In the genomic region with DNA sequence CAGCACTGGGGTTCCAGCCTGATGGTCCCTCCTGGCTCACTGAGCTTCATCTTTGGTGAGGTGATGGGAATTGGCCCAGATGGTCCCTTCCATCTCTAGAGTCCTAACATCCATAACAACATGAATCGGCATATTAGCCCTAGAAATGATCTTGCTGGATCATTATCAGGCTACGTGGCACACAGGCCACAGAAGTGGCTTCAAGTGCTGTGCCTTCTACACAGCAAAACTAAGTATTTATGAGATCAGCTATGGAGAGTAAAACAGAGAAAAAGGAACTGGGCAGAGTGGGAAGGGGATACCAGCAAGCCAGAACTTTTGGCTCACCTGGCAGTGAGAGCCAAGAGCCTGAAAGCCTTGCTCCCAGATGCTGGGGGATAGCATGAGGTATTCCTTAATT, we compare ENCODE assay signal across 30 cellular contexts.
"Had no signal": no experiment of that assay in that cellular context is flagged by ENCODE, and none has a peak within 500 bp of the region (broad histone marks: within the 10 kb centered on the region; RNA-seq: fewer than 3 reads in every experiment).

No MANE protein-coding gene starts in this region.

- H3K9me3 Mint-ChIP-seq: activated B cell treated with CpG ODN at 0.5 μM for 24 hours; activated CD4-positive, alpha-beta memory T cell treated with anti-CD3 and anti-CD28 coated beads for 36 hours; activated naive CD4-positive, alpha-beta T cell treated with anti-CD3 and anti-CD28 coated beads, Interleukin-2, amount 50 U/mL, for 24 hours; central memory CD8-positive, alpha-beta T cell; effector memory CD8-positive, alpha-beta T cell; immature natural killer cell; naive B cell; neural progenitor cell had no signal

- H3K4me3 Mint-ChIP-seq: activated B cell treated with CpG ODN at 0.5 μM for 24 hours; activated CD4-positive, alpha-beta memory T cell treated with anti-CD3 and anti-CD28 coated beads for 36 hours; activated naive CD4-positive, alpha-beta T cell treated with anti-CD3 and anti-CD28 coated beads, Interleukin-2, amount 50 U/mL, for 24 hours; central memory CD8-positive, alpha-beta T cell; effector memory CD8-positive, alpha-beta T cell; immature natural killer cell; naive B cell; neural progenitor cell had no signal

- H3K4me1 Mint-ChIP-seq: activated B cell treated with CpG ODN at 0.5 μM for 24 hours, naive B cell had no signal

- H2AFZ ChIP-seq: hepatocyte, neural progenitor cell had no signal

- FAIRE-seq: colon, endothelial cell of umbilical vein, small intestine had no signal

- ATAC-seq: effector memory CD8-positive, alpha-beta T cell; esophagus mucosa; left lung; sciatic nerve had no signal

- H3K36me3 ChIP-seq: breast epithelium, left lung, neural progenitor cell, vagina had no signal

- H3K9ac ChIP-seq: neural progenitor cell had no signal

- H3K27ac Mint-ChIP-seq: activated B cell treated with CpG ODN at 0.5 μM for 24 hours; activated CD4-positive, alpha-beta memory T cell treated with anti-CD3 and anti-CD28 coated beads for 36 hours; activated naive CD4-positive, alpha-beta T cell treated with anti-CD3 and anti-CD28 coated beads, Interleukin-2, amount 50 U/mL, for 24 hours; neural progenitor cell had no signal

- H3K4me3 ChIP-seq: breast epithelium, dorsolateral prefrontal cortex, hepatocyte, left lung, lung, neural progenitor cell, testis, vagina had no signal

- H3K36me3 Mint-ChIP-seq: naive B cell, neural progenitor cell had no signal

- DNase-seq: activated B cell treated with CpG ODN at 0.5 μM for 24 hours; activated CD4-positive, alpha-beta memory T cell treated with anti-CD3 and anti-CD28 coated beads for 36 hours; activated CD4-positive, alpha-beta T cell treated with anti-CD3 and anti-CD28 coated beads for 4 hours; activated gamma-delta T cell; activated T-cell treated with anti-CD3 and anti-CD28 coated beads for 4 hours; dorsolateral prefrontal cortex; effector memory CD8-positive, alpha-beta T cell; foreskin melanocyte; glutamatergic neuron; immature natural killer cell; kidney glomerular epithelial cell; left lung; naive B cell; small intestine; stimulated activated CD4-positive, alpha-beta T cell treated with anti-CD3 and anti-CD28 coated beads, Interleukin-2, amount 100 ng/mL, for 24 hours; stimulated activated naive CD4-positive, alpha-beta T cell; T1000; testis; trophoblast cell had no signal

- H3K27ac ChIP-seq: breast epithelium, dorsolateral prefrontal cortex, hepatocyte, neural progenitor cell, testis, vagina had no signal

- H3K27me3 Mint-ChIP-seq: activated B cell treated with CpG ODN at 0.5 μM for 24 hours; activated CD4-positive, alpha-beta memory T cell treated with anti-CD3 and anti-CD28 coated beads for 36 hours; activated naive CD4-positive, alpha-beta T cell treated with anti-CD3 and anti-CD28 coated beads, Interleukin-2, amount 50 U/mL, for 24 hours; central memory CD8-positive, alpha-beta T cell; effector memory CD8-positive, alpha-beta T cell; naive B cell had no signal

- H3K9me3 ChIP-seq: breast epithelium, left lung, testis, vagina had no signal

- H3K4me1 ChIP-seq: breast epithelium, neural progenitor cell had no signal

- H3K27me3 ChIP-seq: breast epithelium, dorsolateral prefrontal cortex, hepatocyte, left lung, neural progenitor cell, testis, vagina had no signal

- H3K4me2 ChIP-seq: hepatocyte, neural progenitor cell had no signal
